Comparison of ENCODE assay signal across 15 cellular contexts in the genomic region with DNA sequence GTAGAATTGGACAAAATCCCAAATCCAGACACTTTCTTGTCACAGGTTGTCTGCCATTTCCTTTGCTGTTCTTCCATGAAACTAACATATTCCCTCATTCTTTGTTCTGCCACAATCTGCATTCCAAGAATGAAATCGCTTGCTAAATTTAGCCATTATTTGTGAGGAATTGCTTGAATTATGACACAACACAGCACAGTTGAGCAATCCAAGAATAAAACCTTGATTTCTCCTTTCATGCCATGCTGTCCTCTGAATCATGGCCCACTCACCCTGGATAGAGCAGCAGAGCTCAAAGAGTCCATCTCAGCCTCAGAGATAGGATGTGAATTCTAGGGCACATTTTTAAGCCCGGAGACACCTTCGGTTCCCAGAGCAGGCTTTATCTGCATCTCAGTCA. TPM values are rescaled to one million over a fixed set of nuclear protein-coding genes. Genes with fewer than 3 reads are reported as not detected.
DNase-seq lines count a peak whose midpoint lies in the region; ATAC-seq and TF ChIP-seq lines count a peak whose summit lies in the region.
"Had no signal": no experiment of that assay in that cellular context is flagged by ENCODE, and none has a peak within 500 bp of the region (broad histone marks: within the 10 kb centered on the region; RNA-seq: fewer than 3 reads in every experiment).

No MANE protein-coding gene starts in this region.

- H3K9me3 ChIP-seq in RWPE2 (ENCODE audit: severe bottlenecking) (no peaks in the 10 kb centered on the region), H9 (ENCODE audit: control insufficient read depth, low read depth, low read length) (no peaks in the 10 kb centered on the region)

- H2BK15ac ChIP-seq in H9 (ENCODE audit: low read depth, low read length) = no peak overlapping the region

- no CpG with 5 or more reads among the region's 3 CpGs for WGBS in H9 (ENCODE audit: extremely low coverage, insufficient read length, low lambda C conversion rate)

- no peak overlapping the region for H2BK20ac ChIP-seq in H9 (ENCODE audit: low read depth, low read length, poor library complexity, severe bottlenecking)

- H3K36me3 ChIP-seq in RWPE2 (ENCODE audit: low read depth) = no peaks in the 10 kb centered on the region

- H3K4me3 ChIP-seq in RWPE2 (ENCODE audit: severe bottlenecking) = no peak overlapping the region

- peak; percentile 78 for ATAC-seq in RWPE2 (ENCODE audit: low read depth)
- ATAC-seq in omental fat pad (ENCODE audit: low FRiP score) = peak; percentile 72
- ATAC-seq: CD8-positive, alpha-beta T cell had no signal

- no peak overlapping the region for H3K9ac ChIP-seq in H9 (ENCODE audit: extremely low read depth, insufficient read length, low read length)

- no peaks in the 10 kb centered on the region for H3K79me2 ChIP-seq in H9 (ENCODE audit: insufficient read depth, low read length)

- no peak overlapping the region for H3K27ac Mint-ChIP-seq in H9
- H3K27ac Mint-ChIP-seq: activated naive CD8-positive, alpha-beta T cell treated with anti-CD3 and anti-CD28 coated beads, Interleukin-2, amount 10 ng/mL, durations not matched to agents 7 days and 5 days; CD8-positive, alpha-beta T cell; T-helper 2 cell treated with Interferon-gamma antibody and Interleukin-4, amounts not matched to agents 5 μg/mL and 100 μg/mL, for 36 hours had no signal

- H4K91ac ChIP-seq in H9 (ENCODE audit: insufficient read length, low read depth, low read length) = no peak overlapping the region

- no peak overlapping the region for H3K4me3 Mint-ChIP-seq in H9
- H3K4me3 Mint-ChIP-seq: activated naive CD8-positive, alpha-beta T cell treated with anti-CD3 and anti-CD28 coated beads, Interleukin-2, amount 10 ng/mL, durations not matched to agents 7 days and 5 days; CD8-positive, alpha-beta T cell; naive B cell; T-helper 2 cell treated with Interferon-gamma antibody and Interleukin-4, amounts not matched to agents 5 μg/mL and 100 μg/mL, for 36 hours had no signal

- H3K23me2 ChIP-seq in H9 (ENCODE audit: insufficient read length, low read depth, low read length, poor library complexity, severe bottlenecking) = no peaks in the 10 kb centered on the region

- peaks cover 7 to 13% of the 10 kb centered on the region in 2 experiments for H3K4me1 Mint-ChIP-seq in H9
- H3K4me1 Mint-ChIP-seq: naive B cell had no signal

- no peak overlapping the region for H3K4me2 ChIP-seq in H9 (ENCODE audit: insufficient read depth, insufficient read length, low read length)

- no peak overlapping the region for H3K23ac ChIP-seq in H9 (ENCODE audit: insufficient read length, low read depth, low read length)

- no peak overlapping the region for H2BK120ac ChIP-seq in H9 (ENCODE audit: low read depth, low read length, poor library complexity, severe bottlenecking)

- H3K27me3 ChIP-seq in RWPE2 (ENCODE audit: insufficient read depth, poor library complexity, severe bottlenecking) (no peaks in the 10 kb centered on the region), H9 (ENCODE audit: insufficient read depth, low read length) (no peaks in the 10 kb centered on the region)

- H2BK5ac ChIP-seq in H9 (ENCODE audit: insufficient read length, low read length) = no peak overlapping the region

- no peak overlapping the region for H3K4ac ChIP-seq in H9 (ENCODE audit: low read depth, low read length)

- no peak overlapping the region for H2BK12ac ChIP-seq in H9 (ENCODE audit: insufficient read length, low read depth, low read length)

- no peak for TF ChIP-seq CTCF in RWPE2 (IDR thresholded peaks at IDR 0.05; ENCODE audit: poor library complexity, severe bottlenecking)
- TF ChIP-seq CTCF in omental fat pad (IDR thresholded peaks at IDR 0.05) = no peak
- TF ChIP-seq CTCF in H9 (conservative IDR thresholded peaks at IDR 0.05) = no peak

- H3K27ac ChIP-seq in RWPE2 (ENCODE audit: poor library complexity, severe bottlenecking) = peak overlapping the region; percentile 94
- no peak overlapping the region for H3K27ac ChIP-seq in H9 (ENCODE audit: insufficient read length, low read depth, low read length)

- no peak overlapping the region for H3K56ac ChIP-seq in H9 (ENCODE audit: insufficient read length, low read depth, low read length)

- no peak overlapping the region for H2AFZ ChIP-seq in H9 (ENCODE audit: low read length)

- H2AK5ac ChIP-seq in H9 (ENCODE audit: insufficient read length, low read length) = no peak overlapping the region

- H3K79me1 ChIP-seq in H9 (ENCODE audit: insufficient read depth, low read depth, low read length, poor library complexity, severe bottlenecking) = no peaks in the 10 kb centered on the region

- H3T11ph ChIP-seq in H9 (ENCODE audit: low read length) = no peak overlapping the region

- peaks cover 42% of the 10 kb centered on the region for H3K4me1 ChIP-seq in RWPE2 (ENCODE audit: insufficient read depth, poor library complexity, severe bottlenecking)
- peaks cover 4% of the 10 kb centered on the region; the same call in 1 of the 2 replicates for H3K4me1 ChIP-seq in H9 (ENCODE audit: insufficient read depth, low read length)

- DNase-seq in Daoy (ENCODE audit: low read depth) (peak; percentile 36), RWPE2 (ENCODE audit: low spot score) (peak; percentile 84), fibroblast of gingiva (ENCODE audit: low read depth) (peak; percentile 93), omental fat pad (ENCODE audit: low spot score) (no peak), ecto neural progenitor cell (ENCODE audit: low spot score) (no peak), H9 (no peak)
- no peak for DNase-seq in activated CD4-positive, alpha-beta T cell treated with anti-CD3 and anti-CD28 coated beads for 1 hour
- no peak for DNase-seq in stimulated activated CD4-positive, alpha-beta T cell treated with anti-CD3 and anti-CD28 coated beads, Interleukin-4, amount 100 ng/mL, for 24 hours
- DNase-seq: activated naive CD8-positive, alpha-beta T cell treated with anti-CD3 and anti-CD28 coated beads, Interleukin-2, amount 10 ng/mL, durations not matched to agents 7 days and 5 days; CD8-positive, alpha-beta T cell; naive B cell; NCI-H1436 treated with DMSO at 0.1 percent for 48 hours; stimulated activated CD4-positive, alpha-beta T cell treated with anti-CD3 and anti-CD28 coated beads, Interleukin-12 subunit alpha, Interleukin-12 subunit beta, amount 100 ng/mL, for 4 hours had no signal

- H3K9me3 Mint-ChIP-seq in H9 = no peaks in the 10 kb centered on the region; a peak in 1 of 5 replicates
- H3K9me3 Mint-ChIP-seq: activated naive CD8-positive, alpha-beta T cell treated with anti-CD3 and anti-CD28 coated beads, Interleukin-2, amount 10 ng/mL, durations not matched to agents 7 days and 5 days; CD8-positive, alpha-beta T cell; T-helper 2 cell treated with Interferon-gamma antibody and Interleukin-4, amounts not matched to agents 5 μg/mL and 100 μg/mL, for 36 hours had no signal

- no peaks in the 10 kb centered on the region; the same call in 1 of the 2 replicates for H3K27me3 Mint-ChIP-seq in H9 (ENCODE audit: low read depth)
- H3K27me3 Mint-ChIP-seq: activated naive CD8-positive, alpha-beta T cell treated with anti-CD3 and anti-CD28 coated beads, Interleukin-2, amount 10 ng/mL, durations not matched to agents 7 days and 5 days; naive B cell had no signal

- no peaks in the 10 kb centered on the region for H4K20me1 ChIP-seq in H9 (ENCODE audit: control insufficient read depth, insufficient read depth, insufficient read length)

- no peak overlapping the region for H4K5ac ChIP-seq in H9 (ENCODE audit: insufficient read length, low read depth, low read length)

- peaks cover 2 to 25% (median 7%) of the 10 kb centered on the region in 3 experiments; a peak in 5 of 7 replicates for H3K36me3 Mint-ChIP-seq in H9 (ENCODE audit: insufficient read depth in 1 of 3, low read depth in 3 of 3)
- H3K36me3 Mint-ChIP-seq: CD8-positive, alpha-beta T cell; naive B cell had no signal

- no peak overlapping the region for H3K18ac ChIP-seq in H9 (ENCODE audit: insufficient read length, low read depth, low read length)

- H3K14ac ChIP-seq in H9 (ENCODE audit: insufficient read depth, low read length) = no peak overlapping the region

- no peak overlapping the region for H4K8ac ChIP-seq in H9 (replicated peaks; ENCODE audit: insufficient read length, low read depth, low read length)

RNA-seq across cellular contexts. Expression of gene GREM1, which starts 35.2 kb away (rescaled TPM):
- total RNA-seq in Daoy (2014; rRNA removed; shearing (Covaris generic)) = 34.4 and 35.3 TPM in 2 replicates
- total RNA-seq in omental fat pad (10 to 100 TPM in 2 of 4 donors, 1 to 10 TPM in 1, under 1 TPM in 1; 0.79 to 77.3 (median 15.8) TPM), H9 (2021) (1.0 and 1.1 TPM in 2 replicates)
- total RNA-seq: activated CD8-positive, alpha-beta memory T cell treated with anti-CD3 and anti-CD28 coated beads for 36 hours; activated naive CD8-positive, alpha-beta T cell treated with anti-CD3 and anti-CD28 coated beads, Interleukin-2, amount 10 ng/mL, durations not matched to agents 7 days and 5 days; CD8-positive, alpha-beta T cell had no signal

RNA-seq across cellular contexts. Expression of gene SCG5, which starts 41.1 kb away (rescaled TPM):
- total RNA-seq in Daoy (2014; rRNA removed; shearing (Covaris generic)) = 1.8 and 3.0 TPM in 2 replicates
- 1 to 10 TPM in 2 of 4 donors, not detected in 2; 2.1 to 3.4 TPM for total RNA-seq in omental fat pad
- total RNA-seq in H9 (2021) = 23.9 and 24.2 TPM in 2 replicates
- total RNA-seq: CD8-positive, alpha-beta T cell had no signal

Comparison
In these comparisons a context has a peak if more than half of its experiments do, and no peak if none do; other contexts are left out.
1. DNase-seq: peak in Daoy (single experiment), RWPE2 (single experiment) and fibroblast of gingiva (single experiment); none in omental fat pad (single experiment), activated CD4-positive, alpha-beta T cell treated with anti-CD3 and anti-CD28 coated beads for 1 hour (single experiment), stimulated activated CD4-positive, alpha-beta T cell treated with anti-CD3 and anti-CD28 coated beads, Interleukin-4, amount 100 ng/mL, for 24 hours (single experiment), ecto neural progenitor cell (single experiment) and H9 (single experiment).